Comparison of ENCODE assay signal across 29 cellular contexts in genomic region chr20:16378122-16378521, GRCh38.
"Had no signal": no experiment of that assay in that cellular context is flagged by ENCODE, and none has a peak within 500 bp of the region (broad histone marks: within the 10 kb centered on the region; RNA-seq: fewer than 3 reads in every experiment).

No MANE protein-coding gene starts in this region.

- H3K9me3 ChIP-seq: colonic mucosa, esophagus muscularis mucosa, esophagus squamous epithelium, gastrocnemius medialis, gastroesophageal sphincter, heart left ventricle, heart right ventricle had no signal

- H3K27ac ChIP-seq: colonic mucosa, coronary artery, epithelial cell of prostate, esophagus muscularis mucosa, esophagus squamous epithelium, foreskin keratinocyte, gastrocnemius medialis, gastroesophageal sphincter, heart left ventricle, heart right ventricle had no signal

- H3K4me3 Mint-ChIP-seq: dendritic cell treated with granulocyte-macrophage colony-stimulating factor and Interleukin-4, amounts not matched to agents 40 ng/mL and 50 ng/mL, for 4 days; effector memory CD8-positive, alpha-beta T cell; endodermal cell had no signal

- FAIRE-seq: colon, endometrium, endothelial cell of umbilical vein, frontal cortex had no signal

- H3K9me3 Mint-ChIP-seq: dendritic cell treated with granulocyte-macrophage colony-stimulating factor and Interleukin-4, amounts not matched to agents 40 ng/mL and 50 ng/mL, for 4 days; endodermal cell had no signal

- ATAC-seq: effector memory CD8-positive, alpha-beta T cell; esophagus mucosa; gastrocnemius medialis; gastroesophageal sphincter; heart left ventricle; heart right ventricle had no signal

- H3K36me3 ChIP-seq: colonic mucosa had no signal

- H3K27ac Mint-ChIP-seq: dendritic cell treated with granulocyte-macrophage colony-stimulating factor and Interleukin-4, amounts not matched to agents 40 ng/mL and 50 ng/mL, for 4 days; effector memory CD8-positive, alpha-beta T cell; endodermal cell had no signal

- H3K27me3 ChIP-seq: colonic mucosa, dorsolateral prefrontal cortex, esophagus muscularis mucosa, esophagus squamous epithelium, foreskin keratinocyte, gastrocnemius medialis, gastroesophageal sphincter, heart left ventricle, heart right ventricle had no signal

- H3K27me3 Mint-ChIP-seq: dendritic cell treated with granulocyte-macrophage colony-stimulating factor and Interleukin-4, amounts not matched to agents 40 ng/mL and 50 ng/mL, for 4 days; effector memory CD8-positive, alpha-beta T cell had no signal

- H3K4me3 ChIP-seq: colonic mucosa, coronary artery, dorsolateral prefrontal cortex, esophagus muscularis mucosa, esophagus squamous epithelium, gastrocnemius medialis, gastroesophageal sphincter, heart left ventricle, heart right ventricle had no signal

- DNase-seq: colonic mucosa; cortex of kidney; dermis blood vessel endothelial cell; dorsolateral prefrontal cortex; effector CD4-positive, alpha-beta T cell; effector CD8-positive, alpha-beta T cell; effector memory CD4-positive, alpha-beta T cell; effector memory CD8-positive, alpha-beta T cell; endodermal cell; erythroblast; esophagus squamous epithelium; foreskin fibroblast; foreskin keratinocyte; foreskin melanocyte; gastrocnemius medialis; glutamatergic neuron; head of caudate nucleus; heart left ventricle; heart right ventricle had no signal

- H3K4me1 ChIP-seq: colonic mucosa, esophagus muscularis mucosa, esophagus squamous epithelium, foreskin keratinocyte, gastrocnemius medialis, gastroesophageal sphincter, heart left ventricle, heart right ventricle had no signal
